In genomic region chr9:136328622-136329041, GRCh38 we compare ENCODE assay signal across 8 cellular contexts. TPM values are rescaled to one million over a fixed set of nuclear protein-coding genes. Genes with fewer than 3 reads are reported as not detected.
DNase-seq lines count a peak whose midpoint lies in the region; ATAC-seq and TF ChIP-seq lines count a peak whose summit lies in the region.

No MANE protein-coding gene starts in this region.

- H3K27me3 ChIP-seq in PC-3 (ENCODE audit: low read length), result no peaks in the 10 kb centered on the region
- H3K27me3 ChIP-seq in neural progenitor cell, result no peaks in the 10 kb centered on the region

- H3K27me3 Mint-ChIP-seq in neural progenitor cell (ENCODE audit: insufficient read depth, low read depth), result peaks cover 9% of the 10 kb centered on the region

- H3K4me3 ChIP-seq in PC-3 (ENCODE audit: low read length) (peak overlapping the region; percentile 84), epithelial cell of esophagus (ENCODE audit: low read length) (peak overlapping the region; percentile 56), neural progenitor cell (peak overlapping the region; percentile 65)

- no peaks in the 10 kb centered on the region for H3K36me3 ChIP-seq in PC-3 (ENCODE audit: low read depth, low read length)
- H3K36me3 ChIP-seq in neural progenitor cell, result no peaks in the 10 kb centered on the region

- H3K27ac ChIP-seq in PC-3 (ENCODE audit: low read length) (no peak overlapping the region), neural progenitor cell (peak overlapping the region; percentile 17)

- H3K9ac ChIP-seq in PC-3 (ENCODE audit: low read length) (peak overlapping the region; percentile 63), neural progenitor cell (no peak overlapping the region)

- peaks cover 18% of the 10 kb centered on the region for H3K4me1 Mint-ChIP-seq in neural progenitor cell

- H2AFZ ChIP-seq in PC-3 (ENCODE audit: low read length), result no peak overlapping the region
- no peak overlapping the region for H2AFZ ChIP-seq in neural progenitor cell (replicated peaks)

- peak; percentile 22; the same call in 1 of the 2 replicates for ATAC-seq in PC-3
- ATAC-seq in HG02970 (IDR thresholded peaks at IDR 0.05; ENCODE audit: low FRiP score, unreplicated experiment), result no peak
- no peak for ATAC-seq in HG03045 (IDR thresholded peaks at IDR 0.05; ENCODE audit: unreplicated experiment)
- no peak for ATAC-seq in GM19035 (IDR thresholded peaks at IDR 0.05; ENCODE audit: unreplicated experiment)

- H3K4me2 ChIP-seq in PC-3 (ENCODE audit: low read length) (peak overlapping the region; percentile 99), neural progenitor cell (peak overlapping the region; percentile 91)

- H3K9me2 ChIP-seq in PC-3 (replicated peaks; ENCODE audit: low read length), result no peaks in the 10 kb centered on the region

- H3K9me3 Mint-ChIP-seq in neural progenitor cell, result no peaks in the 10 kb centered on the region

- H3K79me2 ChIP-seq in PC-3 (ENCODE audit: low read length) (peaks cover 30% of the 10 kb centered on the region), neural progenitor cell (ENCODE audit: low read depth) (peaks cover 34% of the 10 kb centered on the region)

- intact Hi-C loops in PC-3 (cut with micrococcal nuclease), result no loop called here

- CTCF ChIA-PET in PC-3 (lab: Charles Lee), result no interaction called here

- H4K20me1 ChIP-seq in PC-3 (ENCODE audit: low read length) (peaks cover 4% of the 10 kb centered on the region; the same call in 1 of the 2 replicates), neural progenitor cell (ENCODE audit: low read depth) (peaks cover 40% of the 10 kb centered on the region)

- H3K27ac Mint-ChIP-seq in neural progenitor cell, result peak overlapping the region; percentile 98

- no TSS peak for BruUV-seq in PC-3 (replicated peaks; lab: Mats Ljungman, UMichigan)

- DNase-seq in C1 segment of cervical spinal cord (lab: John Stamatoyannopoulos, UW) (peak in 8 of 14 donors; percentile 22 to 68 (median 40)), PC-3 (no peak), epithelial cell of esophagus (ENCODE audit: low read depth) (no peak), neural progenitor cell (ENCODE audit: low spot score) (peak; percentile 81), NCI-H2081 (lab: John Stamatoyannopoulos, UW) (no peak)

- POLR2A ChIA-PET in PC-3 (lab: Charles Lee; ENCODE audit: unreplicated experiment), result no interaction called here

- no peaks in the 10 kb centered on the region for H3K36me3 Mint-ChIP-seq in neural progenitor cell

- H3F3A ChIP-seq in PC-3 (ENCODE audit: low read length, unreplicated experiment) (no peaks in the 10 kb centered on the region), neural progenitor cell (ENCODE audit: low read depth) (peaks cover 17% of the 10 kb centered on the region)

- no peak for TF ChIP-seq CTCF in PC-3 (conservative IDR thresholded peaks at IDR 0.05; ENCODE audit: low read depth, low read length)
- TF ChIP-seq CTCF in epithelial cell of esophagus (IDR thresholded peaks at IDR 0.05; ENCODE audit: insufficient read depth, low read depth, low read length, missing control alignments), result no peak
- TF ChIP-seq CTCF in neural progenitor cell (IDR thresholded peaks at IDR 0.05), result no peak

- H3K9me3 ChIP-seq in PC-3 (ENCODE audit: low read length), result no peaks in the 10 kb centered on the region
- H3K9me3 ChIP-seq in neural progenitor cell (ENCODE audit: low read depth), result no peaks in the 10 kb centered on the region

- H3K4me3 Mint-ChIP-seq in neural progenitor cell, result peak overlapping the region; percentile 86

- peaks cover 8% of the 10 kb centered on the region for H3K4me1 ChIP-seq in PC-3 (ENCODE audit: insufficient read depth, low read length)
- H3K4me1 ChIP-seq in neural progenitor cell, result peaks cover 30% of the 10 kb centered on the region

RNA-seq across cellular contexts. Expression of gene GPSM1, which starts 1.3 kb away (rescaled TPM):
- total RNA-seq in PC-3 (2014; rRNA removed) (26.9 and 27.8 TPM in 2 replicates), neural progenitor cell (ENCODE audit: low replicate concordance) (6.2 and 39.7 TPM in 2 replicates)

RNA-seq across cellular contexts. Expression of gene CCDC187, which starts 24.7 kb away (rescaled TPM):
- total RNA-seq in PC-3 (2014; rRNA removed), result 0.04 TPM in 1 of 2 replicates, not detected in the other
- total RNA-seq in neural progenitor cell (ENCODE audit: low replicate concordance), result 0.09 TPM in 1 of 2 replicates, not detected in the other

RNA-seq across cellular contexts. Expression of gene DNLZ, which starts 34.9 kb away (rescaled TPM):
- total RNA-seq in PC-3 (2014; rRNA removed) (51.4 and 64.9 TPM in 2 replicates), neural progenitor cell (ENCODE audit: low replicate concordance) (3.4 and 15.8 TPM in 2 replicates)

RNA-seq across cellular contexts. Expression of gene CARD9, which starts 44.8 kb away (rescaled TPM):
- total RNA-seq in PC-3 (2014; rRNA removed), result 0.52 and 1.1 TPM in 2 replicates
- total RNA-seq in neural progenitor cell (ENCODE audit: low replicate concordance), result 0.96 TPM in 1 of 2 replicates, not detected in the other

Comparison
In these comparisons a context has a peak if more than half of its experiments do, and no peak if none do; other contexts are left out.
1. DNase-seq: peak in C1 segment of cervical spinal cord (8 of 14) and neural progenitor cell (single experiment); none in PC-3 (single experiment), epithelial cell of esophagus (single experiment) and NCI-H2081 (0 of 2).
2. Peak in every context shown above with its lines, with median percentiles within 50 percentile points of each other: H3K4me3 ChIP-seq.